In the genomic region with DNA sequence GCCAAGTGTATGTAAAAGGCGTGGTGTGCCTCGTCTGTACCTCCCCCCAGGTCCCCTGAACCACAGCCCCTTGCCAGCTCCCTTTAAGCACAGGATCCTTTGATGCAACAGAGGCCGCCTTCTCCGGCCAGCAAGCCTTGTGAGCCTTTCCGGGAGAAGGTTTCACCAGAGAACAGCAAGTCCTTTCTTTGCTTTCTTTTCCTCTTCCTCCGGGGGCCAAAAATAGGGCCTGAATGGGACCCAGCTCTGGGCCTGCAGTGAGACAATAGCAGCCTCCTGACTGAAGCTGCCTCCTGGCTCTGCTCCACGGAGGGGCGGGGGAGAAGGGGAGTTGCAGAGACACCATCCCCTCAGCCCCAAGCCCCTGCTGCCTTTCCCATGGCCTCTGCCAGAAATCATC, we compare ENCODE assay signal across 14 cellular contexts. TPM values are rescaled to one million over a fixed set of nuclear protein-coding genes. Genes with fewer than 3 reads are reported as not detected.
DNase-seq lines count a peak whose midpoint lies in the region; ATAC-seq and TF ChIP-seq lines count a peak whose summit lies in the region.
"Had no signal": no experiment of that assay in that cellular context is flagged by ENCODE, and none has a peak within 500 bp of the region (broad histone marks: within the 10 kb centered on the region; RNA-seq: fewer than 3 reads in every experiment).

No MANE protein-coding gene starts in this region.

- TF ChIP-seq POLR2A in gastrocnemius medialis (IDR thresholded peaks at IDR 0.05) = peak in 1 of 2 donors; percentile 28

- H3K27me3 ChIP-seq in ectodermal cell (ENCODE audit: control insufficient read depth, insufficient read depth, low read length, poor library complexity, severe bottlenecking) = no peaks in the 10 kb centered on the region
- no peaks in the 10 kb centered on the region for H3K27me3 ChIP-seq in lung (ENCODE audit: control insufficient read depth, insufficient read depth)
- H3K27me3 ChIP-seq in gastrocnemius medialis = no peaks in the 10 kb centered on the region

- H3K4me3 ChIP-seq in ectodermal cell (ENCODE audit: insufficient read depth, low read depth, low read length) (no peak overlapping the region), lung (no peak overlapping the region), gastrocnemius medialis (no peak overlapping the region)

- H3K36me3 ChIP-seq in ectodermal cell (ENCODE audit: control insufficient read depth, insufficient read depth, low read length) (no peaks in the 10 kb centered on the region), lung (ENCODE audit: control insufficient read depth in 2 of 2, insufficient read depth in 2 of 2, low read length in 2 of 2) (no peaks in the 10 kb centered on the region), gastrocnemius medialis (no peaks in the 10 kb centered on the region)

- in situ Hi-C loops in gastrocnemius medialis (cut with MboI; ENCODE audit: low sequenced_read_pairs in 4 of 4) = no loop called here

- H3K9me3 ChIP-seq in ectodermal cell (ENCODE audit: control insufficient read depth, low read length) (no peaks in the 10 kb centered on the region), lung (ENCODE audit: control insufficient read depth in 2 of 2, insufficient read depth in 1 of 2, low read length in 1 of 2) (no peaks in the 10 kb centered on the region), gastrocnemius medialis (no peaks in the 10 kb centered on the region)

- H3K4me1 ChIP-seq in ectodermal cell (ENCODE audit: control insufficient read depth, insufficient read depth, low read length) = peaks cover 42% of the 10 kb centered on the region
- peaks cover 0 to 39% of the 10 kb centered on the region in 2 donors for H3K4me1 ChIP-seq in lung (ENCODE audit: control insufficient read depth in 2 of 2, insufficient read depth in 2 of 2, low read length in 2 of 2)
- H3K4me1 ChIP-seq in gastrocnemius medialis = peaks cover 0 to 5% of the 10 kb centered on the region in 2 donors

- 22 to 25% methylated on average over 8 of the region's 8 CpGs for WGBS in ectodermal cell, 2 experiments
- 23 to 41% methylated on average over 8 of the region's 8 CpGs for WGBS in lung, 2 donors

- ATAC-seq in lung (ENCODE audit: insufficient read depth, low FRiP score) = no peak
- ATAC-seq in gastrocnemius medialis = peak; percentile 68 to 72
- ATAC-seq in HG03378 (IDR thresholded peaks at IDR 0.05; ENCODE audit: unreplicated experiment) = no peak
- ATAC-seq in HG03280 (IDR thresholded peaks at IDR 0.05; ENCODE audit: unreplicated experiment) = no peak

- DNase-seq in NCI-H1092 treated with DMSO at 0.1 percent for 48 hours (lab: John Stamatoyannopoulos, UW) (peak; percentile 25), lung (ENCODE audit: low spot score) (no peak), gastrocnemius medialis (peak; percentile 16 to 25), SIG-M5 (lab: John Stamatoyannopoulos, UW) (no peak)
- DNase-seq in activated CD8-positive, alpha-beta memory T cell treated with anti-CD3 and anti-CD28 coated beads, Interleukin-2, amount 50 U/mL, for 48 hours = no peak
- DNase-seq: CD4-positive, CD25-positive, alpha-beta regulatory T cell; NCI-H1930 had no signal

- intact Hi-C loops in gastrocnemius medialis (cut with DNase I; ENCODE audit: low total_unique reads) = loop anchor here (1.0 kb wide), 1 partner anchor 9 kb away; no protein-coding TSS in a partner anchor

- TF ChIP-seq CTCF in lung (IDR thresholded peaks at IDR 0.05; ENCODE audit: control extremely low read depth, extremely low read depth) = no peak
- no peak for TF ChIP-seq CTCF in gastrocnemius medialis (IDR thresholded peaks at IDR 0.05 in 4 of 5, conservative IDR thresholded peaks at IDR 0.05 in 1 of 5)

- H3K27ac ChIP-seq in ectodermal cell (ENCODE audit: insufficient read depth, low read depth, low read length, poor library complexity, severe bottlenecking) (peak overlapping the region; percentile 20), lung (ENCODE audit: low read depth in 1 of 2, low read length in 1 of 2) (peak overlapping the region; percentile 59 to 82), gastrocnemius medialis (peak overlapping the region; percentile 63 to 80 (median 77))

RNA-seq across cellular contexts. Expression of gene ADGRG1, which starts 9.0 kb away (rescaled TPM):
- polyA plus RNA-seq in ectodermal cell (2013, experiment 1 of 4) = 24.3 TPM
- 23.6 TPM for polyA plus RNA-seq in ectodermal cell (2013, experiment 2 of 4)
- 30.8 TPM for polyA plus RNA-seq in ectodermal cell (2013, experiment 3 of 4)
- polyA plus RNA-seq in ectodermal cell (2013, experiment 4 of 4) = 30.5 TPM
- total RNA-seq in lung (10 to 100 TPM in 1 of 2 donors, 1 to 10 TPM in 1; 8.8 to 74.4 TPM), gastrocnemius medialis (10 to 100 TPM in 3 of 4 donors, 1 to 10 TPM in 1; 9.8 to 14.6 (median 13.3) TPM)
- polyA plus RNA-seq in lung = 10 to 100 TPM; 18.9 to 37.2 TPM

RNA-seq across cellular contexts. Expression of gene ADGRG3, which starts 30.7 kb away (rescaled TPM):
- polyA plus RNA-seq in ectodermal cell (2013, experiment 1 of 4) = 0.39 TPM
- 0.50 TPM for polyA plus RNA-seq in ectodermal cell (2013, experiment 2 of 4)
- polyA plus RNA-seq in ectodermal cell (2013, experiment 3 of 4) = 0.75 TPM
- 0.45 TPM for polyA plus RNA-seq in ectodermal cell (2013, experiment 4 of 4)
- 10 to 100 TPM in 1 of 2 donors, 1 to 10 TPM in 1; 3.9 to 14.8 TPM for total RNA-seq in lung
- 10 to 100 TPM in 1 of 2 donors, 1 to 10 TPM in 1; 1.8 to 66.2 TPM for polyA plus RNA-seq in lung
- total RNA-seq in gastrocnemius medialis = under 1 TPM in 1 of 4 donors, not detected in 3; 0.71 TPM
- total RNA-seq: activated CD8-positive, alpha-beta memory T cell treated with anti-CD3 and anti-CD28 coated beads for 36 hours; renal cortical epithelial cell had no signal
- polyA plus RNA-seq: CD4-positive, CD25-positive, alpha-beta regulatory T cell had no signal

RNA-seq across cellular contexts. Expression of gene DRC7, which starts 57.2 kb away (rescaled TPM):
- polyA plus RNA-seq in ectodermal cell (2013, experiment 1 of 4) = 1.9 TPM
- 2.0 TPM for polyA plus RNA-seq in ectodermal cell (2013, experiment 2 of 4)
- 0.69 TPM for polyA plus RNA-seq in ectodermal cell (2013, experiment 3 of 4)
- polyA plus RNA-seq in ectodermal cell (2013, experiment 4 of 4) = 1.3 TPM
- total RNA-seq in lung = 10 to 100 TPM in 1 of 2 donors, 1 to 10 TPM in 1; 8.6 to 10.9 TPM
- 1 to 10 TPM; 2.5 to 4.2 TPM for polyA plus RNA-seq in lung
- total RNA-seq in gastrocnemius medialis = not detected
- total RNA-seq: activated CD8-positive, alpha-beta memory T cell treated with anti-CD3 and anti-CD28 coated beads for 36 hours; CD4-positive, CD25-positive, alpha-beta regulatory T cell; H1; urinary bladder had no signal
- polyA plus RNA-seq: CD4-positive, CD25-positive, alpha-beta regulatory T cell; urinary bladder had no signal

Comparison
In these comparisons a context has a peak if more than half of its experiments do, and no peak if none do; other contexts are left out.
1. DNase-seq: peak in NCI-H1092 treated with DMSO at 0.1 percent for 48 hours (single experiment) and gastrocnemius medialis (2 of 2); none in lung (single experiment), SIG-M5 (single experiment) and activated CD8-positive, alpha-beta memory T cell treated with anti-CD3 and anti-CD28 coated beads, Interleukin-2, amount 50 U/mL, for 48 hours (single experiment).
2. H3K27ac ChIP-seq: peak in every context shown above with its lines; median percentile 77 in gastrocnemius medialis; 70 in lung; 20 in ectodermal cell.
3. ATAC-seq: peak in gastrocnemius medialis (2 of 2); none in lung (single experiment), HG03378 (single experiment) and HG03280 (single experiment).
4. RNA of gene DRC7, which starts 57.2 kb away (total RNA-seq): 8.6 to 10.9 TPM in lung; not detected in gastrocnemius medialis; every median in the first group is over 4 times any median in the second.